Comparison of ENCODE assay signal across 9 cellular contexts in the genomic region with DNA sequence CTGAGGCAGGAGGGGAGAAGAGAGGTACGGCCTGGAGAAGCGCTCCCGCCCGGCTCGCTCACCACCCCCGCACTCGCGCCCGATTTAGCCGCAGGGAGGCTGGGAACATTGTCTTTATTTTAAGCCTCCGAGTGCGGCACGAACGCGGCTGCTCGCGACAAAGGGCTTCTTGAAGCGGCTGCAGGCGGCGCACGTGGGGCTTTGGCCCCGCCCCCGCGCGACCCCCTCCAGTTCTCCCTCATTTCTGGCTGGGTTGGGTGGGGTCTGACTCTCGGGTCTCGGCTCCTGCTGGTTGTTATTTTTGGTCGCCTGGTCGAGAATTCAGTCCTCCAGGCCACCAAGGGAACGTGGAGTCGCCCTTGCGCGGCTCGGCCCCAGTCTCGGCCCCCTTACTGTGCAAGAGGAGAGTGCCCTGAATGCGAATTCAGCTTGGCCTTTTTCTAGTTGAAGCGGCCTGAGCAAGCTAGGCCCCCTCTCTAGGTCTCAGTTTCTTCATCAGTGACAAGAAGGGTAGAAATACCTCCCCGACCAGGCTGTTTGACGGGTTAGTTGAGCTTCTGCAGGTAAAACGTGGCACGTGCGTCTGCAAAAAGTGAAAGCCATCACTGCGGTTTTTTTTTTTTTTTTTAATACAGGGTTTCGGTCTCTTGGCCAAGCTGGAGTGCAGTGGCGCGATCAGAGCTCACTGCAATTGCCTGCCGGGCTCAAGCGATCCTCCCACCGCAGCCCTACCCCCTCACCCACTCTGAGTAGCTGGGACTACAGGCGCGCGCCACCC. TPM values are rescaled to one million over a fixed set of nuclear protein-coding genes. Genes with fewer than 3 reads are reported as not detected.
DNase-seq lines count a peak whose midpoint lies in the region; ATAC-seq and TF ChIP-seq lines count a peak whose summit lies in the region.
"Had no signal": no experiment of that assay in that cellular context is flagged by ENCODE, and none has a peak within 500 bp of the region (broad histone marks: within the 10 kb centered on the region; RNA-seq: fewer than 3 reads in every experiment).

No MANE protein-coding gene starts in this region.

- peak overlapping the region; percentile 45; the same call in 1 of the 2 replicates for H3K4me2 ChIP-seq in OCI-LY7 (ENCODE audit: low read length)

- H3K9me3 ChIP-seq in OCI-LY7 (ENCODE audit: low read length) (no peaks in the 10 kb centered on the region), endodermal cell (ENCODE audit: control insufficient read depth, low read length) (no peaks in the 10 kb centered on the region), psoas muscle (no peaks in the 10 kb centered on the region)

- H3K27me3 ChIP-seq in endodermal cell (ENCODE audit: control insufficient read depth, insufficient read depth, low read length, poor library complexity, severe bottlenecking): peaks cover 70% of the 10 kb centered on the region
- H3K27me3 ChIP-seq in psoas muscle (ENCODE audit: insufficient read depth in 3 of 3, low read length in 2 of 3): peaks cover 0 to 74% (median 34%) of the 10 kb centered on the region in 3 donors

- no peaks in the 10 kb centered on the region for H3K79me2 ChIP-seq in OCI-LY7 (ENCODE audit: insufficient read depth, low read depth, low read length)

- no peaks in the 10 kb centered on the region for H3K36me3 ChIP-seq in OCI-LY7 (ENCODE audit: insufficient read depth, low read length)
- H3K36me3 ChIP-seq in endodermal cell (ENCODE audit: control insufficient read depth, insufficient read depth, low read length): no peaks in the 10 kb centered on the region
- no peaks in the 10 kb centered on the region for H3K36me3 ChIP-seq in psoas muscle (ENCODE audit: insufficient read depth in 1 of 2, low read depth in 1 of 2)

- ATAC-seq in psoas muscle (no peak), HG02588 (IDR thresholded peaks at IDR 0.05; ENCODE audit: unreplicated experiment) (no peak)

- H3K27ac ChIP-seq in OCI-LY7 (ENCODE audit: low read depth, low read length, poor library complexity, severe bottlenecking) (no peak overlapping the region), endodermal cell (ENCODE audit: low read depth, low read length) (no peak overlapping the region), psoas muscle (no peak overlapping the region)

- H3K9ac ChIP-seq in endodermal cell (ENCODE audit: extremely low read depth, low read length, poor library complexity, severe bottlenecking): no peak overlapping the region

- peak overlapping the region; percentile 41 for H3K4me3 Mint-ChIP-seq in endodermal cell
- H3K4me3 Mint-ChIP-seq: T-helper 1 cell treated with Interleukin-12 subunit alpha and Interleukin-12 subunit beta and Interleukin-4 antibody, amounts not matched to agents 30 μg/mL and 1 μg/mL, for 36 hours had no signal

- peaks cover 88% of the 10 kb centered on the region for H3K27me3 Mint-ChIP-seq in endodermal cell (ENCODE audit: insufficient read depth)

- 12 to 19% methylated on average over 21 to 49 of the region's 52 CpGs for WGBS in endodermal cell (ENCODE audit: insufficient coverage in 1 of 2, insufficient read length in 1 of 2), 2 experiments
- 6 to 7% (median 7%) methylated on average over 51 to 52 of the region's 52 CpGs for WGBS in psoas muscle, 3 donors

- H4K20me1 ChIP-seq in OCI-LY7 (ENCODE audit: insufficient read depth, low read length): no peaks in the 10 kb centered on the region

- peak; percentile 33 for DNase-seq in GM12864 (ENCODE audit: low read depth)
- DNase-seq in OCI-LY7 (ENCODE audit: low spot score): peak; percentile 27
- peak; percentile 78 for DNase-seq in endodermal cell
- no peak for DNase-seq in psoas muscle
- no peak for DNase-seq in NCI-H510A treated with DMSO at 0.1 percent for 48 hours (lab: John Stamatoyannopoulos, UW)
- DNase-seq in KBM-7: no peak
- DNase-seq in NCI-H187 treated with DMSO at 0.1 percent for 48 hours (lab: John Stamatoyannopoulos, UW): no peak

- no peak overlapping the region for H3K27ac Mint-ChIP-seq in endodermal cell
- H3K27ac Mint-ChIP-seq: T-helper 1 cell treated with Interleukin-12 subunit alpha and Interleukin-12 subunit beta and Interleukin-4 antibody, amounts not matched to agents 30 μg/mL and 1 μg/mL, for 36 hours had no signal

- in situ Hi-C loops in KBM-7 (cut with MboI; ENCODE audit: low pct_unique_long_range_greater_than_20kb, low sequenced_read_pairs): no loop called here

- CTCF ChIA-PET in OCI-LY7 (lab: Charles Lee; ENCODE audit: unreplicated experiment): no interaction called here

- no TSS peak for BruUV-seq in OCI-LY7 (replicated peaks; lab: Mats Ljungman, UMichigan)

- H3K4me1 Mint-ChIP-seq in endodermal cell: peaks cover 20% of the 10 kb centered on the region

- TF ChIP-seq CTCF in GM12864 (IDR thresholded peaks at IDR 0.05; ENCODE audit: low read depth, low read length, missing control alignments): no peak
- no peak for TF ChIP-seq CTCF in OCI-LY7 (conservative IDR thresholded peaks at IDR 0.05; ENCODE audit: low read length)
- no peak for TF ChIP-seq CTCF in endodermal cell (conservative IDR thresholded peaks at IDR 0.05)
- TF ChIP-seq CTCF in psoas muscle (IDR thresholded peaks at IDR 0.05): no peak

- POLR2A ChIA-PET in OCI-LY7 (lab: Charles Lee): interaction anchor here (0.6 to 0.7 kb wide), 4 partner anchors 36 to 279 kb away, joined by 3 to 4 read pairs (median 3); no protein-coding TSS in a partner anchor

- H3K9me2 ChIP-seq in OCI-LY7 (ENCODE audit: insufficient read depth, low read length): no peaks in the 10 kb centered on the region

- intact Hi-C loops in OCI-LY7 (cut with micrococcal nuclease; ENCODE audit: unreplicated experiment): no loop called here
- intact Hi-C loops in psoas muscle (cut with DNase I): no loop called here

- no peaks in the 10 kb centered on the region for H3K36me3 Mint-ChIP-seq in endodermal cell (ENCODE audit: low read depth)

- H3K4me3 ChIP-seq in GM12864 (ENCODE audit: low read depth, low read length): no peak overlapping the region; the same call in 1 of the 2 replicates
- no peak overlapping the region for H3K4me3 ChIP-seq in OCI-LY7 (ENCODE audit: low read depth, low read length, poor library complexity, severe bottlenecking)
- H3K4me3 ChIP-seq in endodermal cell (ENCODE audit: low read length): peak overlapping the region; percentile 53
- H3K4me3 ChIP-seq in psoas muscle: peak overlapping the region; percentile 49

- H2AFZ ChIP-seq in OCI-LY7 (ENCODE audit: low read length): no peak overlapping the region

- no peaks in the 10 kb centered on the region for H3K4me1 ChIP-seq in OCI-LY7 (ENCODE audit: insufficient read depth, low read length, poor library complexity, severe bottlenecking)
- H3K4me1 ChIP-seq in endodermal cell (ENCODE audit: control insufficient read depth, insufficient read depth, low read length): peaks cover 4% of the 10 kb centered on the region
- peaks cover 7% of the 10 kb centered on the region for H3K4me1 ChIP-seq in psoas muscle

- H3K9me3 Mint-ChIP-seq in endodermal cell: no peaks in the 10 kb centered on the region
- H3K9me3 Mint-ChIP-seq: T-helper 1 cell treated with Interleukin-12 subunit alpha and Interleukin-12 subunit beta and Interleukin-4 antibody, amounts not matched to agents 30 μg/mL and 1 μg/mL, for 36 hours had no signal

RNA-seq across cellular contexts. Expression of a gene that starts 2.7 kb away (rescaled TPM):
- total RNA-seq in OCI-LY7 (2014; rRNA removed; shearing (Covaris generic)): not detected in 2 replicates
- total RNA-seq in OCI-LY7 (2022) (not detected in 2 replicates), endodermal cell (not detected), psoas muscle (not detected)
- polyA plus RNA-seq in endodermal cell (2013, experiment 1 of 2): 0.07 TPM
- 0.21 TPM for polyA plus RNA-seq in endodermal cell (2013, experiment 2 of 2)
- polyA plus RNA-seq in psoas muscle: under 1 TPM in 1 of 3 donors, not detected in 2; 0.06 TPM

RNA-seq across cellular contexts. Expression of a gene that starts 43.1 kb away (rescaled TPM):
- total RNA-seq in OCI-LY7 (2014; rRNA removed; shearing (Covaris generic)): 289 and 291 TPM in 2 replicates
- total RNA-seq in OCI-LY7 (2022) (321 and 339 TPM in 2 replicates), endodermal cell (100 to 1,000 TPM; 438 to 488 TPM), psoas muscle (100 to 1,000 TPM in 3 of 4 donors, 10 to 100 TPM in 1; 62.6 to 187 (median 132) TPM)
- 216 TPM for polyA plus RNA-seq in endodermal cell (2013, experiment 1 of 2)
- polyA plus RNA-seq in endodermal cell (2013, experiment 2 of 2): 179 TPM
- polyA plus RNA-seq in psoas muscle: 100 to 1,000 TPM; 149 to 374 (median 208) TPM

Comparison
In these comparisons a context has a peak if more than half of its experiments do, and no peak if none do; other contexts are left out.
1. DNase-seq: peak in GM12864 (single experiment), OCI-LY7 (single experiment) and endodermal cell (single experiment); none in psoas muscle (0 of 2), NCI-H510A treated with DMSO at 0.1 percent for 48 hours (single experiment), KBM-7 (single experiment) and NCI-H187 treated with DMSO at 0.1 percent for 48 hours (single experiment).
2. H3K4me3 ChIP-seq: peak in endodermal cell (single experiment) and psoas muscle (single experiment); none in GM12864 (single experiment) and OCI-LY7 (single experiment).